ENCODE assay signal across 20 cellular contexts in the genomic region with DNA sequence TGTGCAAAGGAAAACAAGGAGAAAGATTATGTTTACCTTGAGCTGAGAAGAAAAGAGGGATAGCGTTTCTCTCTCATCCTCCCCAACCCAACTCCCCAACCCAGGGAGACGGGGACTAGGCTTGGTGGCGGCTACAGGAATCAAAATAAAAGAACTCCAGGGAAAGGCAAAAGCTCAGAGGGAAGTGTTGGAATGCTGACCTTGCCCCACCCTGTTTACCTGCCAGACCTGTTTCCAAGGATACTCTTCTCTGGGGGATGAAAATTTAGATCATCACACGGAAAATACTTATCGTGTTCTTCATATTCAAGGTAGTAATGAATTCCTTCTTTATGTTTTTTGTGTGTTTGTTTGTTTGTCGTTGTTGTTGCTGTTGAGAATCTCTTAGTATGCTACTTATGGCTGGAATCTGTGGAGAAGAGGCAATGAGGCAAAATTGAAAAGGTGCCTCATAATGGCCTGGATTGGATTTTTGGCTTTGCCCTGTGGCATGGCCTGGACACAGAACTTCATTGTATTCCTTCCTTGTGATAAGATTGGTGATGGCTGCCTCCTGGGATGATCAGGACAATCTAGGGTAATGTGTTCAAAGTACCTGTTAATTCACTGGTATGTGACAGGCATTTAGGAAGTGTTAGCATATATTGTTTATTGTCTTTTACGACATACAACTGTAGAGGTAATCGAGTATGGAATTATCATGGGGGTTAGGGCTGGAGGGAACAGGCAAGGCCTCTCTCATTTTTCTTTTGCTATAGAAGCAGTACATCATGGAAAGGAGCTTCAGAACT.
"Had no signal": no experiment of that assay in that cellular context is flagged by ENCODE, and none has a peak within 500 bp of the region (broad histone marks: within the 10 kb centered on the region; RNA-seq: fewer than 3 reads in every experiment).

No MANE protein-coding gene starts in this region.

- H3K27ac Mint-ChIP-seq: activated T-cell treated with anti-CD3 and anti-CD28 coated beads, Interleukin-2, amount 50 U/mL, for 72 hours; stimulated activated naive CD8-positive, alpha-beta T cell treated with anti-CD3 and anti-CD28 coated beads, Interleukin-15, Interleukin-2, amounts not matched to agents 100 ng/mL and 50 ng/mL, for 24 hours had no signal

- H3K4me1 ChIP-seq: adrenal gland, breast epithelium, gastroesophageal sphincter, heart left ventricle, left ventricle myocardium inferior, parathyroid adenoma, upper lobe of left lung had no signal

- H3K9me3 Mint-ChIP-seq: activated T-cell treated with anti-CD3 and anti-CD28 coated beads, Interleukin-2, amount 50 U/mL, for 72 hours; naive thymus-derived CD4-positive, alpha-beta T cell; stimulated activated naive CD8-positive, alpha-beta T cell treated with anti-CD3 and anti-CD28 coated beads, Interleukin-15, Interleukin-2, amounts not matched to agents 100 ng/mL and 50 ng/mL, for 24 hours had no signal

- H3K27me3 Mint-ChIP-seq: stimulated activated naive CD8-positive, alpha-beta T cell treated with anti-CD3 and anti-CD28 coated beads, Interleukin-15, Interleukin-2, amounts not matched to agents 100 ng/mL and 50 ng/mL, for 24 hours had no signal

- H3K27ac ChIP-seq: adrenal gland, breast epithelium, gastroesophageal sphincter, heart left ventricle, left ventricle myocardium inferior, parathyroid adenoma, upper lobe of left lung, WERI-Rb-1 had no signal

- ATAC-seq: activated T-cell treated with anti-CD3 and anti-CD28 coated beads, Interleukin-2, amount 50 U/mL, for 72 hours; esophagus mucosa; gastroesophageal sphincter; heart left ventricle; naive thymus-derived CD4-positive, alpha-beta T cell had no signal

- H3K9me3 ChIP-seq: adrenal gland, breast epithelium, gastroesophageal sphincter, heart left ventricle, left ventricle myocardium inferior, upper lobe of left lung had no signal

- H3K4me3 ChIP-seq: adrenal gland, breast epithelium, gastroesophageal sphincter, heart left ventricle, left ventricle myocardium inferior, upper lobe of left lung had no signal

- DNase-seq: activated CD4-positive, alpha-beta T cell treated with anti-CD3 and anti-CD28 coated beads, Interleukin-2, amount 50 U/mL, for 4 hours; activated effector memory CD4-positive, alpha-beta T cell treated with anti-CD3 and anti-CD28 coated beads, Interleukin-2, amount 50 U/mL, for 16 hours; activated naive CD4-positive, alpha-beta T cell treated with anti-CD3 and anti-CD28 coated beads, Interleukin-2, amount 50 U/mL, for 16 hours; activated T-cell treated with anti-CD3 and anti-CD28 coated beads, Interleukin-2, amount 50 U/mL, for 72 hours; adrenal gland; cerebellar nuclear complex; effector CD4-positive, alpha-beta T cell; heart left ventricle; kidney; left ventricle myocardium inferior; naive thymus-derived CD4-positive, alpha-beta T cell; SW 1271; upper lobe of left lung; WERI-Rb-1 had no signal

- H3K4me3 Mint-ChIP-seq: activated T-cell treated with anti-CD3 and anti-CD28 coated beads, Interleukin-2, amount 50 U/mL, for 72 hours; naive thymus-derived CD4-positive, alpha-beta T cell; stimulated activated naive CD8-positive, alpha-beta T cell treated with anti-CD3 and anti-CD28 coated beads, Interleukin-15, Interleukin-2, amounts not matched to agents 100 ng/mL and 50 ng/mL, for 24 hours had no signal

- H3K36me3 ChIP-seq: adrenal gland, breast epithelium, gastroesophageal sphincter, heart left ventricle, left ventricle myocardium inferior, upper lobe of left lung, WERI-Rb-1 had no signal

- H3K27me3 ChIP-seq: adrenal gland, breast epithelium, gastroesophageal sphincter, heart left ventricle, upper lobe of left lung had no signal

- FAIRE-seq: astrocyte, kidney had no signal

- H3K36me3 Mint-ChIP-seq: naive thymus-derived CD4-positive, alpha-beta T cell had no signal
